Comparison of ENCODE assay signal across 8 cellular contexts in genomic region chr7:157278791-157279678, GRCh38. TPM values are rescaled to one million over a fixed set of nuclear protein-coding genes. Genes with fewer than 3 reads are reported as not detected.
DNase-seq lines count a peak whose midpoint lies in the region; ATAC-seq and TF ChIP-seq lines count a peak whose summit lies in the region.

No MANE protein-coding gene starts in this region.

- TF ChIP-seq CTCF in OCI-LY3 (IDR thresholded peaks at IDR 0.05; ENCODE audit: low read depth, low read length) (no peak), spleen (IDR thresholded peaks at IDR 0.05 in 8 of 11, conservative IDR thresholded peaks at IDR 0.05 in 3 of 11) (no peak), endothelial cell (IDR thresholded peaks at IDR 0.05; ENCODE audit: unreplicated experiment) (no peak)

- H3K79me2 ChIP-seq in OCI-LY3 (ENCODE audit: low read length) = no peaks in the 10 kb centered on the region

- no peaks in the 10 kb centered on the region for H3K36me3 ChIP-seq in OCI-LY3 (replicated peaks; ENCODE audit: low read depth, low read length)
- H3K36me3 ChIP-seq in spleen = no peaks in the 10 kb centered on the region

- peak overlapping the region; percentile 55 for H3K9ac ChIP-seq in OCI-LY3 (ENCODE audit: low read length)

- H3K9me3 Mint-ChIP-seq in endothelial cell (ENCODE audit: unreplicated experiment) = no peaks in the 10 kb centered on the region
- H3K9me3 Mint-ChIP-seq in activated CD4-positive, alpha-beta T cell treated with anti-CD3 and anti-CD28 coated beads, Interleukin-2, amount 10 ng/mL, durations not matched to agents 7 days and 5 days = no peaks in the 10 kb centered on the region

- TF ChIP-seq POLR2A in GM19193 (IDR thresholded peaks at IDR 0.05; ENCODE audit: extremely low read depth, insufficient read depth, insufficient read length) (peak; percentile 35), spleen (IDR thresholded peaks at IDR 0.05) (no peak)

- peak overlapping the region; percentile 72 for H3K4me3 ChIP-seq in OCI-LY3 (ENCODE audit: low read length)
- peak overlapping the region; percentile 8 to 66 (median 38) for H3K4me3 ChIP-seq in spleen

- intact Hi-C loops in Right ventricle myocardium superior (cut with DNase I) = loop anchor here (10.0 kb wide), 1 partner anchor 314 kb away; no protein-coding TSS in a partner anchor
- intact Hi-C loops in spleen (cut with DNase I; ENCODE audit: low total_unique reads) = loop anchor here (10.0 kb wide), 1 partner anchor 304 kb away; no protein-coding TSS in a partner anchor

- CTCF ChIA-PET in activated CD4-positive, alpha-beta T cell treated with anti-CD3 and anti-CD28 coated beads, Interleukin-2, amount 10 ng/mL, durations not matched to agents 7 days and 5 days (lab: Charles Lee) = no interaction called here

- peaks cover 9% of the 10 kb centered on the region for H3K4me1 Mint-ChIP-seq in endothelial cell (ENCODE audit: unreplicated experiment)
- peaks cover 16% of the 10 kb centered on the region for H3K4me1 Mint-ChIP-seq in activated CD4-positive, alpha-beta T cell treated with anti-CD3 and anti-CD28 coated beads, Interleukin-2, amount 10 ng/mL, durations not matched to agents 7 days and 5 days

- H3K36me3 Mint-ChIP-seq in endothelial cell (ENCODE audit: low read depth, unreplicated experiment) = peaks cover 2% of the 10 kb centered on the region
- H3K36me3 Mint-ChIP-seq in activated CD4-positive, alpha-beta T cell treated with anti-CD3 and anti-CD28 coated beads, Interleukin-2, amount 10 ng/mL, durations not matched to agents 7 days and 5 days (ENCODE audit: low read depth) = no peaks in the 10 kb centered on the region

- POLR2A ChIA-PET in activated CD4-positive, alpha-beta T cell treated with anti-CD3 and anti-CD28 coated beads, Interleukin-2, amount 10 ng/mL, durations not matched to agents 7 days and 5 days (lab: Charles Lee) = no interaction called here

- H3K4me2 ChIP-seq in OCI-LY3 (ENCODE audit: low read length) = peak overlapping the region; percentile 25

- DNase-seq in Right ventricle myocardium superior = peak; percentile 84
- peak; percentile 90 for DNase-seq in spleen
- no peak for DNase-seq in NCI-H82 (lab: John Stamatoyannopoulos, UW)
- DNase-seq in endothelial cell (ENCODE audit: low spot score) = no peak
- DNase-seq in NCI-H510A (lab: John Stamatoyannopoulos, UW) = no peak
- DNase-seq in activated CD4-positive, alpha-beta T cell treated with anti-CD3 and anti-CD28 coated beads, Interleukin-2, amount 10 ng/mL, durations not matched to agents 7 days and 5 days = no peak

- no peak overlapping the region for H3K27ac Mint-ChIP-seq in endothelial cell (ENCODE audit: unreplicated experiment)
- H3K27ac Mint-ChIP-seq in activated CD4-positive, alpha-beta T cell treated with anti-CD3 and anti-CD28 coated beads, Interleukin-2, amount 10 ng/mL, durations not matched to agents 7 days and 5 days = no peak overlapping the region

- H3K4me1 ChIP-seq in OCI-LY3 (ENCODE audit: low read length) (no peaks in the 10 kb centered on the region), spleen (peaks cover 0 to 62% (median 30%) of the 10 kb centered on the region in 6 donors)

- H3K27me3 Mint-ChIP-seq in endothelial cell (ENCODE audit: unreplicated experiment) = peaks cover 13% of the 10 kb centered on the region
- peaks cover 6% of the 10 kb centered on the region for H3K27me3 Mint-ChIP-seq in activated CD4-positive, alpha-beta T cell treated with anti-CD3 and anti-CD28 coated beads, Interleukin-2, amount 10 ng/mL, durations not matched to agents 7 days and 5 days

- no peaks in the 10 kb centered on the region for H3K9me3 ChIP-seq in OCI-LY3 (ENCODE audit: insufficient read depth, low read length)
- peaks cover 0 to 5% (median 2%) of the 10 kb centered on the region in 8 donors for H3K9me3 ChIP-seq in spleen

- ATAC-seq in Right ventricle myocardium superior (ENCODE audit: poor library complexity) = peak; percentile 72

- H4K20me1 ChIP-seq in OCI-LY3 (ENCODE audit: insufficient read depth, low read length) = no peaks in the 10 kb centered on the region

- WGBS in spleen, 5 donors = 20 to 45% (median 30%) methylated on average over 49 to 73 of the region's 73 CpGs

- H3K27ac ChIP-seq in OCI-LY3 (ENCODE audit: low read length) (no peak overlapping the region), spleen (peak overlapping the region in 3 of 8 donors; percentile 21 to 71 (median 46))

- no peak overlapping the region for H2AFZ ChIP-seq in OCI-LY3 (ENCODE audit: low read depth, low read length)

- no peaks in the 10 kb centered on the region for H3K27me3 ChIP-seq in OCI-LY3 (ENCODE audit: low read depth, low read length)
- H3K27me3 ChIP-seq in spleen (replicated peaks in 1 of 7) = peaks cover 0 to 57% (median 17%) of the 10 kb centered on the region in 7 donors

- no peak overlapping the region for H3K4me3 Mint-ChIP-seq in endothelial cell (ENCODE audit: unreplicated experiment)
- no peak overlapping the region for H3K4me3 Mint-ChIP-seq in activated CD4-positive, alpha-beta T cell treated with anti-CD3 and anti-CD28 coated beads, Interleukin-2, amount 10 ng/mL, durations not matched to agents 7 days and 5 days

RNA-seq across cellular contexts. Expression of gene DNAJB6, which starts 57.8 kb away (rescaled TPM):
- total RNA-seq in Right ventricle myocardium superior (191 TPM), spleen (100 to 1,000 TPM in 2 of 7 donors, 10 to 100 TPM in 5; 84.8 to 115 (median 95.9) TPM), endothelial cell (ENCODE audit: unreplicated experiment) (155 TPM)
- 10 to 100 TPM; 37.7 to 70.8 (median 49.5) TPM for polyA plus RNA-seq in spleen
- total RNA-seq in activated CD4-positive, alpha-beta T cell treated with anti-CD3 and anti-CD28 coated beads, Interleukin-2, amount 10 ng/mL, durations not matched to agents 7 days and 5 days = 10 to 100 TPM; 67.8 to 68.9 TPM

Comparison
In these comparisons a context has a peak if more than half of its experiments do, and no peak if none do; other contexts are left out.
1. DNase-seq: peak in Right ventricle myocardium superior (single experiment) and spleen (single experiment); none in NCI-H82 (single experiment), endothelial cell (single experiment), NCI-H510A (single experiment) and activated CD4-positive, alpha-beta T cell treated with anti-CD3 and anti-CD28 coated beads, Interleukin-2, amount 10 ng/mL, durations not matched to agents 7 days and 5 days (single experiment).